ENCODE assay signal across 7 cellular contexts in the genomic region with DNA sequence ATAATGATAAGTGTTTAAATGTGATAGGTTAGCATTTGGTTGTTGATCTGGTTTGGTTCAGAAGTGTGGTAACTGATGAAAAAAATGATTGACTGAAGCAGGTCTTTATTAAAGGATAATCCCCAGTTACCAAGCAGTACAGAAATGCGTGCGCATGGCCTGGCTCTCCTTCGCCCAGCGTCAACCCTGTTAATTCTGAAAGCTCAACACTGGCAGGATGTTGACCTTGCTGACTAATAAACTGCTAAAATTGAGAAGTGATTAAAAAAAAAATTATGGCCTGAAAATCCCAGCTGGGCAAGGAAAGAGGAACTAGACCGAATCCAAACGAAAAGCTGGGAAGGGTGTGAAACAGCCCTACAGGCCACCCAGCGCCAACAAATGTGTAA. TPM values are rescaled to one million over a fixed set of nuclear protein-coding genes. Genes with fewer than 3 reads are reported as not detected.
A peak's percentile ranks its signal among the peaks of the same experiment; 100 is the strongest.
DNase-seq lines count a peak whose midpoint lies in the region; ATAC-seq, FAIRE-seq and TF ChIP-seq lines count a peak whose summit lies in the region.

No MANE protein-coding gene starts in this region.

- H3K4me3 ChIP-seq in HEK293 (ENCODE audit: low read depth, low read length) = peak overlapping the region; percentile 80
- peak overlapping the region; percentile 84 for H3K4me3 ChIP-seq in PC-9
- peak overlapping the region; percentile 60 to 85 (median 76) for H3K4me3 ChIP-seq in esophagus squamous epithelium
- peak overlapping the region; percentile 77 to 89 (median 85) for H3K4me3 ChIP-seq in pancreas

- no TSS peak for BruUV-seq in PC-9 (replicated peaks; lab: Mats Ljungman, UMichigan)

- H3K36me3 ChIP-seq in HEK293 (ENCODE audit: control insufficient read depth in 2 of 2, insufficient read depth in 1 of 2, low read length in 2 of 2) (no peaks in the 10 kb centered on the region), PC-9 (ENCODE audit: low read depth) (no peaks in the 10 kb centered on the region), esophagus squamous epithelium (no peaks in the 10 kb centered on the region), pancreas (no peaks in the 10 kb centered on the region)

- no peaks in the 10 kb centered on the region for H3K9me2 ChIP-seq in PC-9 (ENCODE audit: insufficient read depth)

- H3K79me2 ChIP-seq in PC-9 (ENCODE audit: low read depth) = peaks cover 42% of the 10 kb centered on the region

- WGBS in esophagus squamous epithelium, 2 donors = 13 to 22% methylated on average over 7 of the region's 7 CpGs
- 6 to 9% methylated on average over 7 of the region's 7 CpGs for WGBS in pancreas, 2 donors

- DNase-seq in PC-9 (peak in 1 of 2 experiments; percentile 55), esophagus squamous epithelium (lab: John Stamatoyannopoulos, UW) (no peak), pancreas (no peak), D721Med (ENCODE audit: insufficient read length, low spot score) (no peak), COR-L47 (lab: John Stamatoyannopoulos, UW) (no peak)

- CTCF ChIA-PET in HEK293 (lab: Yijun Ruan, JAX) = interaction anchor here (0.6 to 1.6 kb wide), 7 partner anchors 8 to 216 kb away, joined by 3 to 5 read pairs (median 3); no protein-coding TSS in a partner anchor
- CTCF ChIA-PET in PC-9 (lab: Charles Lee) = interaction anchor here (0.7 kb wide), 1 partner anchor 55 kb away, joined by 3 read pairs; no protein-coding TSS in a partner anchor

- peak overlapping the region; percentile 79 for H3K4me2 ChIP-seq in PC-9

- peaks cover 9% of the 10 kb centered on the region for H3F3A ChIP-seq in PC-9 (ENCODE audit: insufficient read depth, low read depth)

- H3K4me1 ChIP-seq in HEK293 (ENCODE audit: control insufficient read depth, insufficient read depth, low read length) (peaks cover 9% of the 10 kb centered on the region; the same call in 1 of the 2 replicates), PC-9 (replicated peaks; ENCODE audit: insufficient read depth) (peaks cover 36% of the 10 kb centered on the region), esophagus squamous epithelium (peaks cover 0 to 27% (median 4%) of the 10 kb centered on the region in 3 donors), pancreas (peaks cover 19 to 29% (median 22%) of the 10 kb centered on the region in 3 donors)

- intact Hi-C loops in PC-9 (cut with micrococcal nuclease; ENCODE audit: unreplicated experiment) (loop anchor here (10.0 kb wide), 2 partner anchors 161 to 199 kb away; no protein-coding TSS in a partner anchor), esophagus squamous epithelium (cut with DNase I) (no loop called here), pancreas (cut with DNase I) (no loop called here)

- no peak for TF ChIP-seq CTCF in HEK293 (tag by site-specific recombination; IDR thresholded peaks at IDR 0.05)
- TF ChIP-seq CTCF in PC-9 (conservative IDR thresholded peaks at IDR 0.05) = no peak
- TF ChIP-seq CTCF in esophagus squamous epithelium (IDR thresholded peaks at IDR 0.05) = no peak
- TF ChIP-seq CTCF in pancreas (IDR thresholded peaks at IDR 0.05) = no peak
- TF ChIP-seq CTCF in D721Med (IDR thresholded peaks at IDR 0.05; ENCODE audit: insufficient read depth, missing control alignments) = no peak

- peak overlapping the region; percentile 92 for H2AFZ ChIP-seq in PC-9

- H4K20me1 ChIP-seq in PC-9 (ENCODE audit: insufficient read depth) = no peaks in the 10 kb centered on the region

- TF ChIP-seq POLR2A in esophagus squamous epithelium (IDR thresholded peaks at IDR 0.05) = no peak

- FAIRE-seq in pancreas (lab: Jason Lieb, UNC) = no peak
- no peak for FAIRE-seq in D721Med (lab: Jason Lieb, UNC)

- peak; percentile 44 for ATAC-seq in GM18520 (IDR thresholded peaks at IDR 0.05; ENCODE audit: unreplicated experiment)
- peak; percentile 13 to 53 (median 21) for ATAC-seq in pancreas

- H3K9me3 ChIP-seq in HEK293 (ENCODE audit: control insufficient read depth, insufficient read depth, low read depth, low read length) (no peaks in the 10 kb centered on the region), PC-9 (ENCODE audit: insufficient read depth, low read depth) (peaks cover 9% of the 10 kb centered on the region; the same call in 1 of the 2 replicates), esophagus squamous epithelium (no peaks in the 10 kb centered on the region), pancreas (no peaks in the 10 kb centered on the region)

- H3K27ac ChIP-seq in HEK293 (ENCODE audit: extremely low read depth, low read depth, low read length) (peak overlapping the region; percentile 91), PC-9 (peak overlapping the region; percentile 84), esophagus squamous epithelium (peak overlapping the region; percentile 86 to 96 (median 90)), pancreas (peak overlapping the region; percentile 89 to 97 (median 96))

- POLR2A ChIA-PET in HEK293 (lab: Yijun Ruan, JAX) = interaction anchor here (0.6 to 1.3 kb wide), 4 partner anchors 47 to 133 kb away, joined by 3 to 4 read pairs (median 3); no protein-coding TSS in a partner anchor
- POLR2A ChIA-PET in PC-9 (lab: Charles Lee; ENCODE audit: unreplicated experiment) = interaction anchor here (0.6 kb wide), 1 partner anchor 15 kb away, joined by 10 read pairs; no protein-coding TSS in a partner anchor

- H3K27me3 ChIP-seq in PC-9 (ENCODE audit: insufficient read depth, low read depth) (no peaks in the 10 kb centered on the region), esophagus squamous epithelium (peaks cover 0 to 26% (median 0%) of the 10 kb centered on the region in 4 donors), pancreas (no peaks in the 10 kb centered on the region)

TF ChIP-seq in HEK293, 187 proteins besides CTCF, POLR2A, EP300 and RAD21:
- TF ChIP-seq, protein P1, sequence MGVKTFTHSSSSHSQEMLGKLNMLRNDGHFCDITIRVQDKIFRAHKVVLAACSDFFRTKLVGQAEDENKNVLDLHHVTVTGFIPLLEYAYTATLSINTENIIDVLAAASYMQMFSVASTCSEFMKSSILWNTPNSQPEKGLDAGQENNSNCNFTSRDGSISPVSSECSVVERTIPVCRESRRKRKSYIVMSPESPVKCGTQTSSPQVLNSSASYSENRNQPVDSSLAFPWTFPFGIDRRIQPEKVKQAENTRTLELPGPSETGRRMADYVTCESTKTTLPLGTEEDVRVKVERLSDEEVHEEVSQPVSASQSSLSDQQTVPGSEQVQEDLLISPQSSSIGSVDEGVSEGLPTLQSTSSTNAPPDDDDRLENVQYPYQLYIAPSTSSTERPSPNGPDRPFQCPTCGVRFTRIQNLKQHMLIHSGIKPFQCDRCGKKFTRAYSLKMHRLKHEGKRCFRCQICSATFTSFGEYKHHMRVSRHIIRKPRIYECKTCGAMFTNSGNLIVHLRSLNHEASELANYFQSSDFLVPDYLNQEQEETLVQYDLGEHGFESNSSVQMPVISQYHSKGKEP (tag by site-specific recombination; IDR thresholded peaks at IDR 0.05) = 0 out of 2 replicates have a peak, but pooled peaks have one; percentile 34
- TF ChIP-seq ZFP41 (tag by site-specific recombination; IDR thresholded peaks at IDR 0.05; ENCODE audit: borderline replicate concordance) (no peak), SP2 (tag by site-specific recombination; IDR thresholded peaks at IDR 0.05) (peak; percentile 6; the same call in 1 of the 2 replicates)

RNA-seq across cellular contexts. Expression of a gene that starts 0.8 kb away (rescaled TPM):
- total RNA-seq in PC-9 (2021) (24.5 and 33.6 TPM in 2 replicates), esophagus squamous epithelium (10 to 100 TPM in 2 of 4 donors, 1 to 10 TPM in 2; 8.6 to 12.5 (median 10.2) TPM), pancreas (10 to 100 TPM; 17.3 to 31.6 (median 24.3) TPM)
- 10 to 100 TPM; 12.7 to 17.3 TPM for polyA plus RNA-seq in pancreas
